35 cellular contexts compared by ENCODE assay signal in the genomic region with DNA sequence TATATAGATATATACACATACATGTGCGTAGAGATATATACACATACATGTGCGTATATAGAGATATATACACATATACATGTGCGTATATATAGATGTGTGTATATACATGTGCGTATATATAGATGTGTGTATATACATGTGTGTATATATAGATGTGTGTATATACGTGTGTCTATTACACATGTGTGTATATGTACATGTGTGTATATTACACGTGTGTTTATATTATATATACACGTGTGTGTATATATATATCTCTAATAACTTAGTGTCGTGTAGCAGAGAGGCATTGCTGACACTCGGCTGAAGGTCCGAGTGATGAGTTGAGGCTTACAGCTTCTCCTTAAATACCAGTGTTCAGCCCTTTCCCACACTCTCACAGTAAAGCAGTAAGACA.
"Had no signal": no experiment of that assay in that cellular context is flagged by ENCODE, and none has a peak within 500 bp of the region (broad histone marks: within the 10 kb centered on the region; RNA-seq: fewer than 3 reads in every experiment).

No MANE protein-coding gene starts in this region.

- H3K9me3 ChIP-seq: MG63 had no signal

- DNase-seq: Karpas-422, Kasumi-1, MG63, MM.1S, MV-4-11, NCI-H1048, NCI-H1092, NCI-H1092 treated with DMSO at 0.1 percent for 48 hours, NCI-H1105, NCI-H1105 treated with DMSO at 0.1 percent for 48 hours, NCI-H1417, NCI-H1417 treated with DMSO at 0.1 percent for 48 hours, NCI-H1436, NCI-H1436 treated with DMSO at 0.1 percent for 48 hours, NCI-H146, NCI-H1694, NCI-H1694 treated with DMSO at 0.1 percent for 48 hours, NCI-H187, NCI-H187 treated with DMSO at 0.1 percent for 48 hours, NCI-H1930, NCI-H2029, NCI-H2029 treated with DMSO at 0.1 percent for 48 hours, NCI-H2081, NCI-H2081 treated with DMSO at 0.1 percent for 48 hours, NCI-H2107, NCI-H2171, NCI-H2171 treated with DMSO at 0.1 percent for 48 hours, NCI-H2227 treated with DMSO at 0.1 percent for 48 hours, NCI-H226, NCI-H345, NCI-H446, NCI-H446 treated with DMSO at 0.1 percent for 48 hours, NCI-H510A, NCI-H510A treated with DMSO at 0.1 percent for 48 hours, NCI-H524 had no signal

- H3K4me3 ChIP-seq: MG63 had no signal

- H3K36me3 ChIP-seq: MG63 had no signal

- H3K27me3 ChIP-seq: MG63 had no signal
